In the genomic region with DNA sequence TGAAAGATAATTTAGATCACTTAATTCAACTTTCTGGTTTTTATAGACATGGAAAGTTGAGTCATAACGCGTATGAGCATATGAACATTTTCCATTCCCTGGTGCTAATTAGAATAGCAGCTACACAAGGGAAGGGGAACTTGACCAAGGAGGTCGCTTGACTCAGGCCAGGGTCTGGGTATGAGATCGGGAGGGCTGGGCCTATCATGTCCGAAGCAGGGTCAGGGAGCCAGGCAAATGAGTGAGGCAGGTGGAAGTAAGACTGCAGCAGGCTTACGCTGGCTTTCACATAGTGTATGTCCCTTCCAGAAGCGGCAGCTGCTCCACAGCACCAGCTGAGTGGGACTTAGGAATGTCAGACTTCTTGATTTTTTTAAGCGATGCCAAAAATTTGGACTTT, we compare ENCODE assay signal across 27 cellular contexts. TPM values are rescaled to one million over a fixed set of nuclear protein-coding genes. Genes with fewer than 3 reads are reported as not detected.
DNase-seq lines count a peak whose midpoint lies in the region; ATAC-seq, FAIRE-seq and TF ChIP-seq lines count a peak whose summit lies in the region.
"Had no signal": no experiment of that assay in that cellular context is flagged by ENCODE, and none has a peak within 500 bp of the region (broad histone marks: within the 10 kb centered on the region; RNA-seq: fewer than 3 reads in every experiment).

No MANE protein-coding gene starts in this region.

- no peaks in the 10 kb centered on the region for H3K9me3 Mint-ChIP-seq in activated T-helper 1 cell treated with anti-CD3 and anti-CD28 coated beads, Interleukin-12 subunit alpha, Interleukin-12 subunit beta, Interleukin-2, Interleukin-4 antibody, amounts not matched to agents 30 ng/mL and 10 ng/mL and 1 ng/mL, durations not matched to agents 14 hours and 24 hours and 36 hours

- H3K36me3 ChIP-seq in neutrophil = peaks cover 11% of the 10 kb centered on the region
- H3K36me3 ChIP-seq in pancreas = no peaks in the 10 kb centered on the region
- H3K36me3 ChIP-seq: thoracic aorta, uterus had no signal

- H3K36me3 Mint-ChIP-seq in activated T-helper 1 cell treated with anti-CD3 and anti-CD28 coated beads, Interleukin-12 subunit alpha, Interleukin-12 subunit beta, Interleukin-2, Interleukin-4 antibody, amounts not matched to agents 30 ng/mL and 10 ng/mL and 1 ng/mL, durations not matched to agents 14 hours and 24 hours and 36 hours (ENCODE audit: low read depth) = peaks cover 49% of the 10 kb centered on the region

- DNase-seq in GM12892 (ENCODE audit: insufficient read length) (no peak), left cardiac atrium (no peak), pancreas (no peak)
- DNase-seq in activated T-helper 1 cell treated with anti-CD3 and anti-CD28 coated beads, Interleukin-12 subunit alpha, Interleukin-12 subunit beta, Interleukin-2, Interleukin-4 antibody, amounts not matched to agents 30 ng/mL and 10 ng/mL and 1 ng/mL, durations not matched to agents 14 hours and 24 hours and 36 hours (ENCODE audit: low spot score) = no peak
- DNase-seq: CD4-positive, CD25-positive, alpha-beta regulatory T cell; cerebellar nuclear complex; DND-41; dorsolateral prefrontal cortex; glutamatergic neuron; HCEC 1CT; KG1; left ventricle myocardium inferior; MG63; NCI-H1417; NCI-H2081; NCI-H2227 treated with DMSO at 0.1 percent for 48 hours; SIG-M5; stimulated activated naive CD4-positive, alpha-beta T cell; SW 1271; uterus had no signal

- intact Hi-C loops in activated T-helper 1 cell treated with anti-CD3 and anti-CD28 coated beads, Interleukin-12 subunit alpha, Interleukin-12 subunit beta, Interleukin-2, Interleukin-4 antibody, amounts not matched to agents 30 ng/mL and 10 ng/mL and 1 ng/mL, durations not matched to agents 14 hours and 24 hours and 36 hours (cut with micrococcal nuclease) = loop anchor here (1.0 to 2.0 kb wide), 2 partner anchors 15 to 35 kb away; a partner anchor contains a TSS
- intact Hi-C loops in left cardiac atrium (cut with DNase I) (no loop called here), pancreas (cut with DNase I) (no loop called here)

- no peak overlapping the region for H3K4me3 Mint-ChIP-seq in activated T-helper 1 cell treated with anti-CD3 and anti-CD28 coated beads, Interleukin-12 subunit alpha, Interleukin-12 subunit beta, Interleukin-2, Interleukin-4 antibody, amounts not matched to agents 30 ng/mL and 10 ng/mL and 1 ng/mL, durations not matched to agents 14 hours and 24 hours and 36 hours
- H3K4me3 Mint-ChIP-seq: CD4-positive, CD25-positive, alpha-beta regulatory T cell had no signal

- H3K27me3 ChIP-seq in neutrophil (no peaks in the 10 kb centered on the region), pancreas (no peaks in the 10 kb centered on the region)
- H3K27me3 ChIP-seq: dorsolateral prefrontal cortex, MG63, uterus had no signal

- H3K27ac Mint-ChIP-seq in activated T-helper 1 cell treated with anti-CD3 and anti-CD28 coated beads, Interleukin-12 subunit alpha, Interleukin-12 subunit beta, Interleukin-2, Interleukin-4 antibody, amounts not matched to agents 30 ng/mL and 10 ng/mL and 1 ng/mL, durations not matched to agents 14 hours and 24 hours and 36 hours = peak overlapping the region; percentile 86
- H3K27ac Mint-ChIP-seq: CD4-positive, CD25-positive, alpha-beta regulatory T cell had no signal

- no peak for TF ChIP-seq POLR2A in GM12892 (IDR thresholded peaks at IDR 0.05; ENCODE audit: low read depth, low read length)

- no peak overlapping the region for H3K4me3 ChIP-seq in neutrophil (ENCODE audit: low read depth in 1 of 2, low read length in 1 of 2)
- no peak overlapping the region for H3K4me3 ChIP-seq in pancreas
- H3K4me3 ChIP-seq: dorsolateral prefrontal cortex, left ventricle myocardium inferior, MG63, smooth muscle cell, thoracic aorta, uterus had no signal

- no peaks in the 10 kb centered on the region for H3K9me3 ChIP-seq in neutrophil
- H3K9me3 ChIP-seq in pancreas = no peaks in the 10 kb centered on the region
- H3K9me3 ChIP-seq: left ventricle myocardium inferior, MG63, thoracic aorta, uterus had no signal

- TF ChIP-seq CTCF in neutrophil (IDR thresholded peaks at IDR 0.05) = no peak
- TF ChIP-seq CTCF in pancreas (IDR thresholded peaks at IDR 0.05) = no peak

- H3K27me3 Mint-ChIP-seq in activated T-helper 1 cell treated with anti-CD3 and anti-CD28 coated beads, Interleukin-12 subunit alpha, Interleukin-12 subunit beta, Interleukin-2, Interleukin-4 antibody, amounts not matched to agents 30 ng/mL and 10 ng/mL and 1 ng/mL, durations not matched to agents 14 hours and 24 hours and 36 hours (ENCODE audit: insufficient read depth) = no peaks in the 10 kb centered on the region
- H3K27me3 Mint-ChIP-seq: CD4-positive, CD25-positive, alpha-beta regulatory T cell had no signal

- peak overlapping the region; percentile 97 for H3K27ac ChIP-seq in neutrophil
- no peak overlapping the region for H3K27ac ChIP-seq in pancreas
- H3K27ac ChIP-seq: dorsolateral prefrontal cortex, left ventricle myocardium inferior, thoracic aorta, uterus had no signal

- H3K4me1 ChIP-seq in neutrophil (ENCODE audit: control insufficient read depth in 1 of 2, insufficient read depth in 1 of 2, low read depth in 1 of 2, low read length in 1 of 2) (peaks cover 83 to 88% of the 10 kb centered on the region in 2 experiments), pancreas (peaks cover 0 to 16% (median 16%) of the 10 kb centered on the region in 3 donors)
- H3K4me1 ChIP-seq: uterus had no signal

- FAIRE-seq in GM12892 (lab: Jason Lieb, UNC) (peak; percentile 64), pancreas (lab: Jason Lieb, UNC) (no peak)
- FAIRE-seq: islet of Langerhans, RCC 7860 had no signal

- 91 to 94% methylated on average over 8 of the region's 8 CpGs for WGBS in pancreas, 2 donors

- H3K4me1 Mint-ChIP-seq in activated T-helper 1 cell treated with anti-CD3 and anti-CD28 coated beads, Interleukin-12 subunit alpha, Interleukin-12 subunit beta, Interleukin-2, Interleukin-4 antibody, amounts not matched to agents 30 ng/mL and 10 ng/mL and 1 ng/mL, durations not matched to agents 14 hours and 24 hours and 36 hours (ENCODE audit: low read depth) = peaks cover 54% of the 10 kb centered on the region

- peak; percentile 50 for ATAC-seq in GM18909 (IDR thresholded peaks at IDR 0.05; ENCODE audit: poor library complexity, unreplicated experiment)
- no peak for ATAC-seq in HG03457 (IDR thresholded peaks at IDR 0.05; ENCODE audit: unreplicated experiment)
- no peak for ATAC-seq in left cardiac atrium
- ATAC-seq in pancreas = no peak

RNA-seq across cellular contexts. Expression of a gene that starts 14.7 kb away (rescaled TPM):
- polyA plus RNA-seq in GM12892 (2012; ENCODE audit: missing spikeins) = 79.0 TPM
- 79.7 and 84.2 TPM in 2 replicates for total RNA-seq in activated T-helper 1 cell treated with anti-CD3 and anti-CD28 coated beads, Interleukin-12 subunit alpha, Interleukin-12 subunit beta, Interleukin-2, Interleukin-4 antibody, amounts not matched to agents 30 ng/mL and 10 ng/mL and 1 ng/mL, durations not matched to agents 14 hours and 24 hours and 36 hours
- total RNA-seq in left cardiac atrium = 10 to 100 TPM; 52.5 to 54.7 TPM
- 10 to 100 TPM; 12.0 to 24.2 (median 15.4) TPM for total RNA-seq in pancreas
- 10 to 100 TPM in 1 of 2 donors, 1 to 10 TPM in 1; 9.8 to 18.5 TPM for polyA plus RNA-seq in pancreas

RNA-seq across cellular contexts. Expression of a gene that starts 44.1 kb away (rescaled TPM):
- polyA plus RNA-seq in GM12892 (2012; ENCODE audit: missing spikeins) = 7.8 TPM
- total RNA-seq in activated T-helper 1 cell treated with anti-CD3 and anti-CD28 coated beads, Interleukin-12 subunit alpha, Interleukin-12 subunit beta, Interleukin-2, Interleukin-4 antibody, amounts not matched to agents 30 ng/mL and 10 ng/mL and 1 ng/mL, durations not matched to agents 14 hours and 24 hours and 36 hours = 47.9 and 48.6 TPM in 2 replicates
- total RNA-seq in left cardiac atrium (10 to 100 TPM; 22.2 to 24.7 TPM), pancreas (10 to 100 TPM in 3 of 6 donors, 1 to 10 TPM in 3; 6.6 to 13.5 (median 11.0) TPM)
- polyA plus RNA-seq in pancreas = 1 to 10 TPM; 2.8 to 5.7 TPM
